8 cellular contexts compared by ENCODE assay signal in genomic region chr1:35568975-35569395, GRCh38. TPM values are rescaled to one million over a fixed set of nuclear protein-coding genes. Genes with fewer than 3 reads are reported as not detected.
DNase-seq lines count a peak whose midpoint lies in the region; ATAC-seq and TF ChIP-seq lines count a peak whose summit lies in the region.

No MANE protein-coding gene starts in this region.

- peaks cover 15% of the 10 kb centered on the region for H3K4me1 ChIP-seq in vagina

- peaks cover 0 to 10% of the 10 kb centered on the region in 2 donors for H3K36me3 ChIP-seq in vagina

- DNase-seq in DMS79 (lab: John Stamatoyannopoulos, UW) (peak; percentile 16), KG1 (lab: John Stamatoyannopoulos, UW) (peak; percentile 49), RPMI7951 (ENCODE audit: low read depth) (peak; percentile 65), foreskin fibroblast (peak; percentile 62 to 87), occipital lobe (lab: John Stamatoyannopoulos, UW) (peak; percentile 37), vagina (ENCODE audit: extremely low spot score in 2 of 2) (no peak)
- peak; percentile 49 for DNase-seq in activated effector memory CD4-positive, alpha-beta T cell treated with Interleukin-2 at 50 U/mL for 16 hours

- TF ChIP-seq CTCF in foreskin fibroblast (IDR thresholded peaks at IDR 0.05; ENCODE audit: low read depth, low read length) (peak; percentile 82), vagina (IDR thresholded peaks at IDR 0.05) (peak; percentile 75 to 79 (median 78))

- intact Hi-C loops in vagina (cut with DNase I), result loop anchor here (5.0 to 10.0 kb wide), 2 partner anchors 158 to 364 kb away; no protein-coding TSS in a partner anchor

- H3K9me3 ChIP-seq in vagina, result no peaks in the 10 kb centered on the region

- H3K27me3 ChIP-seq in vagina, result no peaks in the 10 kb centered on the region

- ATAC-seq in HG02870 (IDR thresholded peaks at IDR 0.05; ENCODE audit: unreplicated experiment), result no peak

- no peak for TF ChIP-seq POLR2A in vagina (IDR thresholded peaks at IDR 0.05)

- no peak overlapping the region for H3K27ac ChIP-seq in vagina

- no peak overlapping the region for H3K4me3 ChIP-seq in foreskin fibroblast (ENCODE audit: low read depth in 1 of 2, low read length in 2 of 2)
- H3K4me3 ChIP-seq in vagina, result no peak overlapping the region

RNA-seq across cellular contexts. Expression of gene TFAP2E, which starts 4.1 kb away (rescaled TPM):
- 0.68 and 0.96 TPM in 2 replicates for total RNA-seq in RPMI7951 (2014; rRNA removed; shearing (Covaris generic))
- 0.62 TPM for total RNA-seq in occipital lobe
- 6.4 TPM for total RNA-seq in vagina

RNA-seq across cellular contexts. Expression of gene NCDN, which starts 11.4 kb away (rescaled TPM):
- total RNA-seq in RPMI7951 (2014; rRNA removed; shearing (Covaris generic)), result 11.7 and 11.9 TPM in 2 replicates
- total RNA-seq in occipital lobe, result 59.7 TPM
- total RNA-seq in vagina, result 24.8 TPM

RNA-seq across cellular contexts. Expression of gene KIAA0319L, which starts 11.8 kb away (rescaled TPM):
- total RNA-seq in RPMI7951 (2014; rRNA removed; shearing (Covaris generic)), result 17.9 and 26.8 TPM in 2 replicates
- total RNA-seq in occipital lobe, result 37.4 TPM
- total RNA-seq in vagina, result 50.6 TPM

Comparison
In these comparisons a context has a peak if more than half of its experiments do, and no peak if none do; other contexts are left out.
1. DNase-seq: peak in DMS79 (single experiment), KG1 (single experiment), RPMI7951 (single experiment), activated effector memory CD4-positive, alpha-beta T cell treated with Interleukin-2 at 50 U/mL for 16 hours (single experiment), foreskin fibroblast (2 of 2) and occipital lobe (single experiment); none in vagina (0 of 2).